Comparison of ENCODE assay signal across 19 cellular contexts in the genomic region with DNA sequence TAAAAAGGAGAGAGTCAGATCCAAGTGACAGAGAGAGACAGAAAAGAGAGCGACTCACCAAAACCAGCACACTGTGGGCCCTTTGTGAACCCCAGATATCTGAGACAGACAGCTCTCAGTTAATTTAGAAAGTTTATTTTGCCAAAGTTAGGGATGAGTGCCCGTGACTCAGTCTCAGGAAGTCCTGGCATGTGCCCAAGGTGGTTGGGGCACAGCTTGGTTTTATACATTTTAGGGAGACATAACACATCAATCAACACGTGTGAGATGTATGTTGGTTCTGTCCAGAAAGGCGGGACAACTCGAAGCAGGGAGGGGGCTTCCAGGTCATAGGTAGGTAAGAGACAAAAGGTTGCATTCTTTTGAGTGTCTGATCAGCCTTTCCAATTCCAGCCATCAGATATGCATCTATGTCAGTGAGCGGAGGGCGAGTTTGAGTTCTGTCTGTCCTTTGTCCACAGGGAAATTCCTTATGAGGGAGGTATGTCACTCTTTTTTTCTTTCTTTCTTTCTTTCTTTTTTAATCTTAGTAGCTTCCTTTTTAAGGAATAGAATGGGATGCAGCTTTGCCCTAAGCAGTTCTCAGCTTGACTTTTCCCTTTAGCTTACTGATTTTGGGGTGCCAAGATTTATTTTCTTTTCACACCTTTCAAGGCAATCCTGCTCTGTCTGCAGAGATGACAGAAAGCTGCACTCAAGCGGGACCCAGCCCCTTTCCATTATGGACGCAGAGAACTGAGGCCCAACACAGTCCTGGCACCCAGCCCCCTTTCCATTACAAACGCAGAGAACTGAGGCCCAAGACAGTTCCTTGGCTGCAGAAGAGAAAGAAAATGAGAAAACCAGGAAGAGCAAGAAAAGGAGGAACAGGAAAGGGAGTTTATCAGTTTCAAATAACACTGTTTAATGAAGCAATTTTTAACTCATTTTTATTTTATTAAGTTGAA. TPM values are rescaled to one million over a fixed set of nuclear protein-coding genes. Genes with fewer than 3 reads are reported as not detected.
DNase-seq lines count a peak whose midpoint lies in the region; ATAC-seq and TF ChIP-seq lines count a peak whose summit lies in the region.
"Had no signal": no experiment of that assay in that cellular context is flagged by ENCODE, and none has a peak within 500 bp of the region (broad histone marks: within the 10 kb centered on the region; RNA-seq: fewer than 3 reads in every experiment).

No MANE protein-coding gene starts in this region.

- no peaks in the 10 kb centered on the region for H3K79me2 ChIP-seq in GM23338 (replicated peaks; ENCODE audit: insufficient read depth)

- no peaks in the 10 kb centered on the region for H3F3A ChIP-seq in GM23338 (replicated peaks; ENCODE audit: low read depth)

- H3K36me3 ChIP-seq in GM23338 (ENCODE audit: insufficient read depth): no peaks in the 10 kb centered on the region
- H3K36me3 ChIP-seq: ascending aorta had no signal

- peak overlapping the region; percentile 81; the same call in 1 of the 2 replicates for H2AFZ ChIP-seq in GM23338

- no peaks in the 10 kb centered on the region for H3K27me3 ChIP-seq in GM23338 (ENCODE audit: insufficient read depth)
- H3K27me3 ChIP-seq: ascending aorta had no signal

- H3K9me2 ChIP-seq in GM23338 (ENCODE audit: insufficient read depth): no peaks in the 10 kb centered on the region

- no peak overlapping the region; the same call in 1 of the 2 replicates for H3K27ac Mint-ChIP-seq in GM23338
- H3K27ac Mint-ChIP-seq in activated T-helper 17 cell treated with anti-CD3 and anti-CD28 coated beads, Interleukin-2, amount 50 U/mL, for 72 hours: peak overlapping the region; percentile 25
- H3K27ac Mint-ChIP-seq in stimulated activated effector memory CD8-positive, alpha-beta T cell treated with anti-CD3 and anti-CD28 coated beads, Interleukin-12 subunit alpha, Interleukin-12 subunit beta, amount 100 ng/mL, for 72 hours: peak overlapping the region; percentile 15
- H3K27ac Mint-ChIP-seq in effector memory CD8-positive, alpha-beta T cell: no peak overlapping the region
- H3K27ac Mint-ChIP-seq: B cell had no signal

- peaks cover 12% of the 10 kb centered on the region; the same call in 2 of the 3 replicates for H3K4me1 Mint-ChIP-seq in GM23338
- no peaks in the 10 kb centered on the region for H3K4me1 Mint-ChIP-seq in activated T-helper 17 cell treated with anti-CD3 and anti-CD28 coated beads, Interleukin-2, amount 50 U/mL, for 72 hours
- H3K4me1 Mint-ChIP-seq in stimulated activated effector memory CD8-positive, alpha-beta T cell treated with anti-CD3 and anti-CD28 coated beads, Interleukin-12 subunit alpha, Interleukin-12 subunit beta, amount 100 ng/mL, for 72 hours: no peaks in the 10 kb centered on the region
- H3K4me1 Mint-ChIP-seq in effector memory CD8-positive, alpha-beta T cell (ENCODE audit: low read depth in 2 of 2): no peaks in the 10 kb centered on the region
- H3K4me1 Mint-ChIP-seq: B cell had no signal

- no peaks in the 10 kb centered on the region for H3K36me3 Mint-ChIP-seq in GM23338 (ENCODE audit: low read depth)
- H3K36me3 Mint-ChIP-seq in activated T-helper 17 cell treated with anti-CD3 and anti-CD28 coated beads, Interleukin-2, amount 50 U/mL, for 72 hours (ENCODE audit: low read depth): no peaks in the 10 kb centered on the region
- H3K36me3 Mint-ChIP-seq in stimulated activated effector memory CD8-positive, alpha-beta T cell treated with anti-CD3 and anti-CD28 coated beads, Interleukin-12 subunit alpha, Interleukin-12 subunit beta, amount 100 ng/mL, for 72 hours: no peaks in the 10 kb centered on the region
- H3K36me3 Mint-ChIP-seq in effector memory CD8-positive, alpha-beta T cell (ENCODE audit: insufficient read depth): no peaks in the 10 kb centered on the region

- H3K4me3 ChIP-seq in GM23338: no peak overlapping the region
- H3K4me3 ChIP-seq: ascending aorta had no signal

- no peak for TF ChIP-seq CTCF in GM23338 (conservative IDR thresholded peaks at IDR 0.05; ENCODE audit: low read depth in 2 of 2)

- no peaks in the 10 kb centered on the region for H4K20me1 ChIP-seq in GM23338 (replicated peaks; ENCODE audit: insufficient read depth)

- H3K4me3 Mint-ChIP-seq in GM23338: no peak overlapping the region
- no peak overlapping the region for H3K4me3 Mint-ChIP-seq in activated T-helper 17 cell treated with anti-CD3 and anti-CD28 coated beads, Interleukin-2, amount 50 U/mL, for 72 hours
- H3K4me3 Mint-ChIP-seq in stimulated activated effector memory CD8-positive, alpha-beta T cell treated with anti-CD3 and anti-CD28 coated beads, Interleukin-12 subunit alpha, Interleukin-12 subunit beta, amount 100 ng/mL, for 72 hours: no peak overlapping the region
- no peak overlapping the region for H3K4me3 Mint-ChIP-seq in effector memory CD8-positive, alpha-beta T cell
- H3K4me3 Mint-ChIP-seq: B cell had no signal

- ATAC-seq in GM23338 (no peak), GM18505 (IDR thresholded peaks at IDR 0.05; ENCODE audit: unreplicated experiment) (no peak)
- no peak for ATAC-seq in activated T-helper 17 cell treated with anti-CD3 and anti-CD28 coated beads, Interleukin-2, amount 50 U/mL, for 72 hours (replicated peaks)
- no peak for ATAC-seq in stimulated activated effector memory CD8-positive, alpha-beta T cell treated with anti-CD3 and anti-CD28 coated beads, Interleukin-12 subunit alpha, Interleukin-12 subunit beta, amount 100 ng/mL, for 72 hours
- no peak for ATAC-seq in effector memory CD8-positive, alpha-beta T cell (replicated peaks)
- ATAC-seq: Panc1 had no signal

- H3K9me3 Mint-ChIP-seq in GM23338: no peaks in the 10 kb centered on the region
- H3K9me3 Mint-ChIP-seq in activated T-helper 17 cell treated with anti-CD3 and anti-CD28 coated beads, Interleukin-2, amount 50 U/mL, for 72 hours: no peaks in the 10 kb centered on the region
- no peaks in the 10 kb centered on the region for H3K9me3 Mint-ChIP-seq in stimulated activated effector memory CD8-positive, alpha-beta T cell treated with anti-CD3 and anti-CD28 coated beads, Interleukin-12 subunit alpha, Interleukin-12 subunit beta, amount 100 ng/mL, for 72 hours
- no peaks in the 10 kb centered on the region for H3K9me3 Mint-ChIP-seq in effector memory CD8-positive, alpha-beta T cell

- H3K27me3 Mint-ChIP-seq in GM23338 (ENCODE audit: insufficient read depth, low read depth, poor library complexity): peaks cover 13% of the 10 kb centered on the region
- no peaks in the 10 kb centered on the region for H3K27me3 Mint-ChIP-seq in activated T-helper 17 cell treated with anti-CD3 and anti-CD28 coated beads, Interleukin-2, amount 50 U/mL, for 72 hours
- H3K27me3 Mint-ChIP-seq in effector memory CD8-positive, alpha-beta T cell: peaks cover 14 to 22% of the 10 kb centered on the region in 2 donors

- H3K4me2 ChIP-seq in GM23338: no peak overlapping the region

- no peak overlapping the region for H3K27ac ChIP-seq in GM23338 (ENCODE audit: low read depth)
- H3K27ac ChIP-seq: ascending aorta had no signal

- no peak for TF ChIP-seq POLR2A in GM18505 (IDR thresholded peaks at IDR 0.05; ENCODE audit: borderline replicate concordance, extremely low read depth, insufficient read depth, insufficient read length)

- DNase-seq in GM23338 (ENCODE audit: low spot score) (no peak), kidney glomerular epithelial cell (lab: John Stamatoyannopoulos, UW) (peak; percentile 77), DMS114 treated with DMSO at 0.1 percent for 48 hours (lab: John Stamatoyannopoulos, UW; ENCODE audit: unreplicated experiment) (no peak), NCI-H2029 (lab: John Stamatoyannopoulos, UW) (no peak)
- DNase-seq in stimulated activated effector memory CD8-positive, alpha-beta T cell treated with anti-CD3 and anti-CD28 coated beads, Interleukin-12 subunit alpha, Interleukin-12 subunit beta, amount 100 ng/mL, for 72 hours (ENCODE audit: low spot score in 2 of 2): no peak
- DNase-seq in effector memory CD8-positive, alpha-beta T cell: no peak
- DNase-seq: activated CD4-positive, alpha-beta T cell treated with anti-CD3 and anti-CD28 coated beads, Interleukin-2, amount 50 U/mL, for 1 hour; activated naive CD4-positive, alpha-beta T cell treated with anti-CD3 and anti-CD28 coated beads, Interleukin-2, amount 50 U/mL, for 16 hours; Karpas-422; left ventricle myocardium superior; NCI-H1417; NCI-H2171; NCI-H774; stimulated activated CD4-positive, alpha-beta T cell treated with anti-CD3 and anti-CD28 coated beads, Interleukin-4, amount 100 ng/mL, for 4 hours had no signal

- peaks cover 9% of the 10 kb centered on the region for H3K4me1 ChIP-seq in GM23338 (ENCODE audit: insufficient read depth)
- H3K4me1 ChIP-seq: ascending aorta had no signal

TF ChIP-seq in GM23338, 12 proteins besides CTCF, POLR2A, EP300 and RAD21 (continues in another document):
- TF ChIP-seq STAT1 (IDR thresholded peaks at IDR 0.05; ENCODE audit: unreplicated experiment): no peak

RNA-seq across cellular contexts. Expression of gene ATP11A, which starts 37.1 kb away (rescaled TPM):
- total RNA-seq in GM23338 (2014; rRNA removed; shearing (Covaris generic)): 35.1 and 52.6 TPM in 2 replicates
- 12.3 and 12.8 TPM in 2 replicates for polyA plus RNA-seq in GM23338 (2016; fragmentation: Nextera tagmentation; extraction: Ambion mirVana)
- total RNA-seq in activated T-helper 17 cell treated with anti-CD3 and anti-CD28 coated beads, Interleukin-2, amount 50 U/mL, for 72 hours: 10 to 100 TPM; 39.7 to 48.6 TPM

Comparison
In these comparisons a context has a peak if more than half of its experiments do, and no peak if none do; other contexts are left out.
1. H3K27ac Mint-ChIP-seq: peak in activated T-helper 17 cell treated with anti-CD3 and anti-CD28 coated beads, Interleukin-2, amount 50 U/mL, for 72 hours (single experiment) and stimulated activated effector memory CD8-positive, alpha-beta T cell treated with anti-CD3 and anti-CD28 coated beads, Interleukin-12 subunit alpha, Interleukin-12 subunit beta, amount 100 ng/mL, for 72 hours (single experiment); none in GM23338 (single experiment) and effector memory CD8-positive, alpha-beta T cell (0 of 2).